In genomic region chr5:102937916-102938315, GRCh38 we compare ENCODE assay signal across 26 cellular contexts.
DNase-seq lines count a peak whose midpoint lies in the region; ATAC-seq, FAIRE-seq and TF ChIP-seq lines count a peak whose summit lies in the region.
"Had no signal": no experiment of that assay in that cellular context is flagged by ENCODE, and none has a peak within 500 bp of the region (broad histone marks: within the 10 kb centered on the region; RNA-seq: fewer than 3 reads in every experiment).

No MANE protein-coding gene starts in this region.

- peak; percentile 33 for DNase-seq in NCI-H1436 (lab: John Stamatoyannopoulos, UW)
- DNase-seq in NCI-H1436 treated with DMSO at 0.1 percent for 48 hours (lab: John Stamatoyannopoulos, UW): no peak
- DNase-seq in HT1080 (ENCODE audit: low read depth): peak; percentile 37
- peak; percentile 36 for DNase-seq in astrocyte of the hippocampus (ENCODE audit: low read depth, low spot score)
- peak; percentile 51 for DNase-seq in putamen (ENCODE audit: low spot score)
- no peak for DNase-seq in GM12891 (ENCODE audit: insufficient read length, low spot score)
- DNase-seq in stimulated activated naive CD4-positive, alpha-beta T cell (lab: John Stamatoyannopoulos, UW): no peak
- DNase-seq: 8988T; activated CD4-positive, alpha-beta T cell treated with anti-CD3 and anti-CD28 coated beads, Interleukin-2, amount 50 U/mL, for 48 hours; activated naive CD4-positive, alpha-beta T cell treated with anti-CD3 and anti-CD28 coated beads for 36 hours; amniotic stem cell; BE2C; CD8-positive, alpha-beta memory T cell; DMS53; effector memory CD4-positive, alpha-beta T cell; GDM1; heart left ventricle; left cardiac atrium; MG63; NCI-H1105 treated with DMSO at 0.1 percent for 48 hours; stimulated activated naive CD4-positive, alpha-beta T cell treated with Interleukin-2 at 50 U/mL for 16 hours had no signal

- TF ChIP-seq POLR2A in GM12891 (IDR thresholded peaks at IDR 0.05; ENCODE audit: low read depth, low read length): no peak

- no peak for FAIRE-seq in GM12891 (lab: Jason Lieb, UNC)
- FAIRE-seq: GM19239, H54, TTC549 had no signal

- no peak for ATAC-seq in GM19035 (IDR thresholded peaks at IDR 0.05; ENCODE audit: unreplicated experiment)
- ATAC-seq: heart left ventricle, left cardiac atrium, sciatic nerve had no signal

TF ChIP-seq in GM12891, 5 proteins besides CTCF, POLR2A, EP300 and RAD21:
- TF ChIP-seq TAF1 (IDR thresholded peaks at IDR 0.05; ENCODE audit: low read depth, low read length): no peak
- no peak for TF ChIP-seq POLR2AphosphoS5 (IDR thresholded peaks at IDR 0.05; ENCODE audit: low read depth, low read length)
TF ChIP-seq in GM12891: peak in this region for 0.

Comparison
In these comparisons a context has a peak if more than half of its experiments do, and no peak if none do; other contexts are left out.
1. DNase-seq: peak in NCI-H1436 (single experiment), HT1080 (single experiment), astrocyte of the hippocampus (single experiment) and putamen (single experiment); none in NCI-H1436 treated with DMSO at 0.1 percent for 48 hours (single experiment), GM12891 (single experiment) and stimulated activated naive CD4-positive, alpha-beta T cell (0 of 6).